ENCODE assay signal across 8 cellular contexts in genomic region chr6:70667256-70667710, GRCh38. TPM values are rescaled to one million over a fixed set of nuclear protein-coding genes. Genes with fewer than 3 reads are reported as not detected.
DNase-seq lines count a peak whose midpoint lies in the region; ATAC-seq and TF ChIP-seq lines count a peak whose summit lies in the region.

No MANE protein-coding gene starts in this region.

- H2BK5ac ChIP-seq in IMR-90 (ENCODE audit: low read depth, low read length, poor library complexity, severe bottlenecking), result peak overlapping the region; percentile 81

- H3K79me1 ChIP-seq in IMR-90 (ENCODE audit: low read depth in 1 of 2, low read length in 2 of 2), result peaks cover 10 to 22% of the 10 kb centered on the region in 2 experiments; a peak in 3 of 4 replicates

- peak overlapping the region; percentile 97 for H3K4me3 ChIP-seq in IMR-90 (ENCODE audit: insufficient read depth, low read depth, low read length)

- DNase-seq in EH (ENCODE audit: low read depth), result peak; percentile 1
- DNase-seq in IMR-90, result no peak
- no peak for DNase-seq in chondrocyte (ENCODE audit: low spot score)
- no peak for DNase-seq in erythroblast (lab: John Stamatoyannopoulos, UW)
- no peak for DNase-seq in NCI-H1417 treated with DMSO at 0.1 percent for 48 hours (lab: John Stamatoyannopoulos, UW)
- DNase-seq in activated CD8-positive, alpha-beta memory T cell treated with anti-CD3 and anti-CD28 coated beads, Interleukin-2, amount 50 U/mL, for 48 hours, result no peak

- H3K27me3 Mint-ChIP-seq in chondrocyte (ENCODE audit: low read depth) (peaks cover 1% of the 10 kb centered on the region), nephron (ENCODE audit: low read depth) (no peaks in the 10 kb centered on the region)

- H2BK15ac ChIP-seq in IMR-90 (ENCODE audit: low read depth, low read length), result peak overlapping the region; percentile 30; the same call in 1 of the 3 replicates

- peak overlapping the region; percentile 89 for H3K27ac Mint-ChIP-seq in chondrocyte (ENCODE audit: unreplicated experiment)
- peak overlapping the region; percentile 90 to 98 (median 97) for H3K27ac Mint-ChIP-seq in nephron

- no peaks in the 10 kb centered on the region for H3K9me3 ChIP-seq in IMR-90 (ENCODE audit: control insufficient read depth, insufficient read depth, low read length)

- peak overlapping the region; percentile 88 for H3K9ac ChIP-seq in IMR-90 (ENCODE audit: low read depth, low read length)

- H3K36me3 Mint-ChIP-seq in chondrocyte (ENCODE audit: low read depth) (no peaks in the 10 kb centered on the region), nephron (ENCODE audit: low read depth) (peaks cover 3% of the 10 kb centered on the region)

- ATAC-seq in IMR-90 (ENCODE audit: low read depth) (peak; percentile 4), GM18867 (IDR thresholded peaks at IDR 0.05; ENCODE audit: unreplicated experiment) (no peak)

- TF ChIP-seq CTCF in IMR-90 (conservative IDR thresholded peaks at IDR 0.05; ENCODE audit: low read depth, low read length) (no peak), chondrocyte (IDR thresholded peaks at IDR 0.05) (no peak), nephron (IDR thresholded peaks at IDR 0.05; ENCODE audit: unreplicated experiment in 3 of 3) (no peak)

- H3K36me3 ChIP-seq in IMR-90 (ENCODE audit: control insufficient read depth, insufficient read depth, low read length), result no peaks in the 10 kb centered on the region

- POLR2A ChIA-PET in IMR-90 (lab: Charles Lee; ENCODE audit: unreplicated experiment), result interaction anchor here (1.2 kb wide), 1 partner anchor 11 kb away, joined by 3 read pairs; no protein-coding TSS in a partner anchor

- H3K4me1 ChIP-seq in IMR-90 (ENCODE audit: control insufficient read depth, insufficient read depth, low read length), result no peaks in the 10 kb centered on the region

- H3K27ac ChIP-seq in IMR-90 (ENCODE audit: insufficient read depth, low read length), result peak overlapping the region; percentile 81

- H3K9me1 ChIP-seq in IMR-90 (ENCODE audit: insufficient read depth, low read length), result no peaks in the 10 kb centered on the region

- peak overlapping the region; percentile 94 for H3K14ac ChIP-seq in IMR-90 (replicated peaks; ENCODE audit: low read depth, low read length)

- WGBS in IMR-90 (ENCODE audit: extremely low coverage in 2 of 2, insufficient read length in 1 of 2), 2 experiments, result 14% methylated on average over 4 of the region's 15 CpGs; no CpG with 5 or more reads in 1 of the 2 experiments

- no TSS peak for BruUV-seq in IMR-90 (replicated peaks; lab: Mats Ljungman, UMichigan)

- H3K4me3 Mint-ChIP-seq in chondrocyte (ENCODE audit: unreplicated experiment) (peak overlapping the region; percentile 79), nephron (peak overlapping the region; percentile 88 to 93 (median 88))

- CTCF ChIA-PET in IMR-90 (lab: Yijun Ruan, JAX), result no interaction called here

- H4K8ac ChIP-seq in IMR-90 (ENCODE audit: low read depth in 2 of 2, low read length in 2 of 2), result peak overlapping the region; percentile 99 to 100

- no peaks in the 10 kb centered on the region for H3K9me3 Mint-ChIP-seq in chondrocyte (ENCODE audit: low read depth)
- no peaks in the 10 kb centered on the region for H3K9me3 Mint-ChIP-seq in nephron

- H3K4me2 ChIP-seq in IMR-90 (ENCODE audit: low read depth, low read length), result peak overlapping the region; percentile 100

- H3K23ac ChIP-seq in IMR-90 (ENCODE audit: low read depth, low read length), result peak overlapping the region; percentile 88; the same call in 1 of the 2 replicates

- H3K18ac ChIP-seq in IMR-90 (ENCODE audit: low read depth, low read length), result peak overlapping the region; percentile 96

- peak overlapping the region; percentile 100 for H4K5ac ChIP-seq in IMR-90 (ENCODE audit: low read depth, low read length)

- dilution Hi-C loops in IMR-90 (cut with HindIII; ENCODE audit: low sequenced_read_pairs, unreplicated experiment), result no loop called here

- peak overlapping the region; percentile 88 for H4K91ac ChIP-seq in IMR-90 (ENCODE audit: insufficient read depth, low read depth, low read length)

- 0 out of 2 replicates have a peak, but pooled peaks cover 4% of the 10 kb centered on the region for H4K20me1 ChIP-seq in IMR-90 (ENCODE audit: insufficient read depth, low read length)

- TF ChIP-seq RAD21 in IMR-90 (IDR thresholded peaks at IDR 0.05; ENCODE audit: low read length), result no peak

- H3K4me1 Mint-ChIP-seq in chondrocyte (ENCODE audit: low read depth) (peaks cover 30% of the 10 kb centered on the region), nephron (peaks cover 37% of the 10 kb centered on the region)

- intact Hi-C loops in IMR-90 (cut with micrococcal nuclease), result loop anchor here (5.0 kb wide), 1 partner anchor 100 kb away; the partner anchor contains the start of gene SDHAF4

- H3K27me3 ChIP-seq in IMR-90 (ENCODE audit: control insufficient read depth, insufficient read depth, low read length), result no peaks in the 10 kb centered on the region

- peak overlapping the region; percentile 79; the same call in 1 of the 2 replicates for H3K56ac ChIP-seq in IMR-90 (ENCODE audit: extremely low read depth, insufficient read depth, low read length)

- no peak overlapping the region for H2AK5ac ChIP-seq in IMR-90 (ENCODE audit: low read depth, low read length)

- in situ Hi-C loops in IMR-90 (cut with MboI; ENCODE audit: low sequenced_read_pairs), result no loop called here

- H3K4ac ChIP-seq in IMR-90 (ENCODE audit: low read depth, low read length), result peak overlapping the region; percentile 92

- TF ChIP-seq POLR2A in IMR-90 (IDR thresholded peaks at IDR 0.05; ENCODE audit: low read depth, low read length), result no peak
- no peak for TF ChIP-seq POLR2A in erythroblast (IDR thresholded peaks at IDR 0.05; ENCODE audit: low read length)

- peak overlapping the region; percentile 8 for H2AK9ac ChIP-seq in IMR-90 (replicated peaks; ENCODE audit: low read depth, low read length, poor library complexity)

- H2BK20ac ChIP-seq in IMR-90 (ENCODE audit: low read depth, low read length), result no peak overlapping the region

- peak overlapping the region; percentile 95 for H2AFZ ChIP-seq in IMR-90 (replicated peaks; ENCODE audit: low read length, poor library complexity)

- peak overlapping the region; percentile 31 for H2BK120ac ChIP-seq in IMR-90 (ENCODE audit: low read depth, low read length)

TF ChIP-seq in IMR-90, 13 proteins besides CTCF, POLR2A, EP300 and RAD21:
- TF ChIP-seq CEBPB (IDR thresholded peaks at IDR 0.05; ENCODE audit: low read depth, low read length), result no peak
- no peak for TF ChIP-seq USF2 (IDR thresholded peaks at IDR 0.05; ENCODE audit: low read depth, low read length)
- no peak for TF ChIP-seq MAFK (IDR thresholded peaks at IDR 0.05; ENCODE audit: low read depth, low read length)
- TF ChIP-seq CHD1 (IDR thresholded peaks at IDR 0.05; ENCODE audit: low read depth, low read length), result no peak
- TF ChIP-seq BHLHE40 (IDR thresholded peaks at IDR 0.05; ENCODE audit: low read depth, low read length), result no peak
- no peak for TF ChIP-seq ELK1 (IDR thresholded peaks at IDR 0.05; ENCODE audit: borderline replicate concordance, low read depth, low read length)
- no peak for TF ChIP-seq NFE2L2 (IDR thresholded peaks at IDR 0.05; ENCODE audit: low read depth, low read length)
- no peak for TF ChIP-seq RCOR1 (IDR thresholded peaks at IDR 0.05; ENCODE audit: insufficient replicate concordance, low read length)
- TF ChIP-seq FOS (IDR thresholded peaks at IDR 0.05; ENCODE audit: low read depth, low read length), result no peak
- no peak for TF ChIP-seq SMC3 (IDR thresholded peaks at IDR 0.05; ENCODE audit: low read depth, low read length)
- no peak for TF ChIP-seq MXI1 (IDR thresholded peaks at IDR 0.05; ENCODE audit: borderline replicate concordance, low read depth, low read length)
- no peak for TF ChIP-seq MAZ (IDR thresholded peaks at IDR 0.05; ENCODE audit: borderline replicate concordance, low read depth, low read length)
- TF ChIP-seq RFX5 (IDR thresholded peaks at IDR 0.05; ENCODE audit: low read depth, low read length), result no peak
TF ChIP-seq in IMR-90: peak in this region for 0.

RNA-seq across cellular contexts. Expression of gene SMAP1, which starts 0.4 kb away (rescaled TPM):
- total RNA-seq in IMR-90 (2012; rRNA removed) (16.7 and 18.1 TPM in 2 replicates), chondrocyte (23.8 to 27.2 TPM (median 27.1 TPM) in 3 replicates)
- polyA plus RNA-seq in IMR-90 (2012; rRNA removed), result 14.6 and 14.8 TPM in 2 replicates
- 6.5 and 8.6 TPM in 2 replicates for polyA plus RNA-seq in IMR-90 (2012; cell fraction: cytosol; rRNA removed)
- polyA plus RNA-seq in IMR-90 (2012; cell fraction: nucleus; rRNA removed; ENCODE audit: low replicate concordance), result 6.9 and 11.9 TPM in 2 replicates
